Comparison of ENCODE assay signal across 15 cellular contexts in genomic region chr6:35295521-35296315, GRCh38.
"Had no signal": no experiment of that assay in that cellular context is flagged by ENCODE, and none has a peak within 500 bp of the region (broad histone marks: within the 10 kb centered on the region; RNA-seq: fewer than 3 reads in every experiment).

No MANE protein-coding gene starts in this region.

- ATAC-seq: left colon had no signal

- H3K27ac Mint-ChIP-seq: activated T-helper 2 cell treated with anti-CD3 and anti-CD28 coated beads, Interferon-gamma antibody, Interleukin-2, Interleukin-4, amounts not matched to agents 10 μg/mL and 5 μg/mL and 100 μg/mL, durations not matched to agents 14 hours and 24 hours and 36 hours; nephron had no signal

- H3K9me3 Mint-ChIP-seq: activated naive CD4-positive, alpha-beta T cell treated with anti-CD3 and anti-CD28 coated beads, Interleukin-2, amount 50 U/mL, for 24 hours; activated T-helper 2 cell treated with anti-CD3 and anti-CD28 coated beads, Interferon-gamma antibody, Interleukin-2, Interleukin-4, amounts not matched to agents 10 μg/mL and 5 μg/mL and 100 μg/mL, durations not matched to agents 14 hours and 24 hours and 36 hours; nephron had no signal

- H3K27me3 Mint-ChIP-seq: activated naive CD4-positive, alpha-beta T cell treated with anti-CD3 and anti-CD28 coated beads, Interleukin-2, amount 50 U/mL, for 24 hours had no signal

- H3K9me3 ChIP-seq: breast epithelium had no signal

- DNase-seq: activated CD4-positive, alpha-beta T cell treated with anti-CD3 and anti-CD28 coated beads for 4 hours; activated T-cell treated with anti-CD3 and anti-CD28 coated beads for 4 hours; effector CD4-positive, alpha-beta T cell; foreskin melanocyte; head of caudate nucleus; left colon; stimulated activated CD4-positive, alpha-beta T cell treated with anti-CD3 and anti-CD28 coated beads, Interleukin-4, amount 100 ng/mL, for 1 hour; WERI-Rb-1 had no signal

- H3K4me3 Mint-ChIP-seq: activated naive CD4-positive, alpha-beta T cell treated with anti-CD3 and anti-CD28 coated beads, Interleukin-2, amount 50 U/mL, for 24 hours; nephron had no signal

- FAIRE-seq: colon, endothelial cell of umbilical vein, urothelium cell line had no signal

- H3K27ac ChIP-seq: WERI-Rb-1 had no signal

- H3K27me3 ChIP-seq: breast epithelium had no signal

- H3K4me3 ChIP-seq: breast epithelium had no signal
